21 cellular contexts compared by ENCODE assay signal in the genomic region with DNA sequence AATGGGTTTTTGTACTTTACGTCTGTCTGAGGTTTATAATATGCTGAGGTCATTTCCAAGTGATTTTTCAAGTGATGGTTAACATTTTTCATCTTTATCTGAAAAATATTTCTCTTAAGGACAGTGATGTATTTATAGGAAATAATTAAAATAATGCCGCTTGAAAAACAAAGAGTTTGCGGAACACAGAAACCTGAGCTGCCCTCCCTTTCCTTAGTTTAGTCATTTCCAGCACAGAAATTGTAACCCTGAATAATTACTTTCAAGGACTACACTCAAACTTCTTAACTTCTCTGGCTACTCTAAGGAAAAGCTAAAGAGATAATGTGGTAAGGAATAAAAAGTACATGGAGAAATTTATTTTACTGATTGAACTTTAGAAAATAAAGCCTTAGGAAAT. TPM values are rescaled to one million over a fixed set of nuclear protein-coding genes. Genes with fewer than 3 reads are reported as not detected.
DNase-seq lines count a peak whose midpoint lies in the region; ATAC-seq and TF ChIP-seq lines count a peak whose summit lies in the region.
"Had no signal": no experiment of that assay in that cellular context is flagged by ENCODE, and none has a peak within 500 bp of the region (broad histone marks: within the 10 kb centered on the region; RNA-seq: fewer than 3 reads in every experiment).

No MANE protein-coding gene starts in this region.

- CTCF ChIA-PET in HEK293 (lab: Yijun Ruan, JAX), result interaction anchor here (0.6 to 0.7 kb wide), 3 partner anchors 59 to 1553 kb away, joined by 3 to 5 read pairs (median 3); no protein-coding TSS in a partner anchor

- H3K27me3 Mint-ChIP-seq in mesothelial cell of epicardium (ENCODE audit: low read depth), result no peaks in the 10 kb centered on the region
- H3K27me3 Mint-ChIP-seq in progenitor cell of endocrine pancreas, result no peaks in the 10 kb centered on the region
- H3K27me3 Mint-ChIP-seq: IgD-negative memory B cell had no signal

- TF ChIP-seq CTCF in HEK293 (tag by site-specific recombination; IDR thresholded peaks at IDR 0.05) (no peak), mesothelial cell of epicardium (IDR thresholded peaks at IDR 0.05; ENCODE audit: unreplicated experiment) (no peak), progenitor cell of endocrine pancreas (IDR thresholded peaks at IDR 0.05; ENCODE audit: unreplicated experiment) (no peak)

- no peak overlapping the region for H3K27ac ChIP-seq in HEK293 (ENCODE audit: extremely low read depth, low read depth, low read length)
- H3K27ac ChIP-seq: GM23248, HL-60, RWPE1 had no signal

- H3K4me3 Mint-ChIP-seq in mesothelial cell of epicardium (no peak overlapping the region), progenitor cell of endocrine pancreas (ENCODE audit: low read depth) (no peak overlapping the region)
- H3K4me3 Mint-ChIP-seq: IgD-negative memory B cell had no signal

- peaks cover 12% of the 10 kb centered on the region; the same call in 1 of the 2 replicates for H3K4me1 ChIP-seq in HEK293 (ENCODE audit: control insufficient read depth, insufficient read depth, low read length)

- H3K36me3 Mint-ChIP-seq in mesothelial cell of epicardium (peaks cover 17% of the 10 kb centered on the region), progenitor cell of endocrine pancreas (ENCODE audit: insufficient read depth) (peaks cover 38% of the 10 kb centered on the region)

- peak; percentile 11 for DNase-seq in dedifferentiated amniotic fluid mesenchymal stem cell (ENCODE audit: extremely low spot score)
- no peak for DNase-seq in mesothelial cell of epicardium (ENCODE audit: low spot score in 2 of 2, unreplicated experiment in 2 of 2)
- DNase-seq in progenitor cell of endocrine pancreas (ENCODE audit: low spot score, unreplicated experiment), result no peak
- DNase-seq in amygdala (lab: John Stamatoyannopoulos, UW), result no peak
- DNase-seq: 8988T, GM23248, NCI-H1092, NCI-H1417 treated with DMSO at 0.1 percent for 48 hours, NCI-H187 treated with DMSO at 0.1 percent for 48 hours, NCI-H446 treated with DMSO at 0.1 percent for 48 hours, NCI-H526 treated with DMSO at 0.1 percent for 48 hours, SHP77 had no signal

- peak overlapping the region; percentile 33 for H3K27ac Mint-ChIP-seq in mesothelial cell of epicardium
- H3K27ac Mint-ChIP-seq in progenitor cell of endocrine pancreas, result peak overlapping the region; percentile 62
- H3K27ac Mint-ChIP-seq: IgD-negative memory B cell had no signal

- H3K4me3 ChIP-seq in HEK293 (ENCODE audit: low read depth, low read length), result no peak overlapping the region
- H3K4me3 ChIP-seq: GM23248, HAP-1 had no signal

- POLR2A ChIA-PET in HEK293 (lab: Yijun Ruan, JAX), result no interaction called here

- ATAC-seq in GM18870 (IDR thresholded peaks at IDR 0.05; ENCODE audit: unreplicated experiment) (no peak), HG03280 (IDR thresholded peaks at IDR 0.05; ENCODE audit: unreplicated experiment) (no peak), GM21825 (IDR thresholded peaks at IDR 0.05; ENCODE audit: unreplicated experiment) (no peak)
- ATAC-seq: Panc1 had no signal

- no peaks in the 10 kb centered on the region for H3K36me3 ChIP-seq in HEK293 (ENCODE audit: control insufficient read depth in 2 of 2, insufficient read depth in 1 of 2, low read length in 2 of 2)
- H3K36me3 ChIP-seq: HAP-1 had no signal

- peaks cover 19% of the 10 kb centered on the region for H3K4me1 Mint-ChIP-seq in mesothelial cell of epicardium
- peaks cover 20% of the 10 kb centered on the region for H3K4me1 Mint-ChIP-seq in progenitor cell of endocrine pancreas (ENCODE audit: low read depth)

- peaks cover 15% of the 10 kb centered on the region for H3K9me3 Mint-ChIP-seq in mesothelial cell of epicardium
- H3K9me3 Mint-ChIP-seq in progenitor cell of endocrine pancreas (ENCODE audit: low read depth), result peaks cover 11% of the 10 kb centered on the region

- H3K9me3 ChIP-seq in HEK293 (ENCODE audit: control insufficient read depth, insufficient read depth, low read depth, low read length), result no peaks in the 10 kb centered on the region
- H3K9me3 ChIP-seq: HAP-1 had no signal

TF ChIP-seq in HEK293, 187 proteins besides CTCF, POLR2A, EP300 and RAD21:
- TF ChIP-seq OVOL3 (tag by site-specific recombination; IDR thresholded peaks at IDR 0.05), result no peak
- TF ChIP-seq, protein P1, sequence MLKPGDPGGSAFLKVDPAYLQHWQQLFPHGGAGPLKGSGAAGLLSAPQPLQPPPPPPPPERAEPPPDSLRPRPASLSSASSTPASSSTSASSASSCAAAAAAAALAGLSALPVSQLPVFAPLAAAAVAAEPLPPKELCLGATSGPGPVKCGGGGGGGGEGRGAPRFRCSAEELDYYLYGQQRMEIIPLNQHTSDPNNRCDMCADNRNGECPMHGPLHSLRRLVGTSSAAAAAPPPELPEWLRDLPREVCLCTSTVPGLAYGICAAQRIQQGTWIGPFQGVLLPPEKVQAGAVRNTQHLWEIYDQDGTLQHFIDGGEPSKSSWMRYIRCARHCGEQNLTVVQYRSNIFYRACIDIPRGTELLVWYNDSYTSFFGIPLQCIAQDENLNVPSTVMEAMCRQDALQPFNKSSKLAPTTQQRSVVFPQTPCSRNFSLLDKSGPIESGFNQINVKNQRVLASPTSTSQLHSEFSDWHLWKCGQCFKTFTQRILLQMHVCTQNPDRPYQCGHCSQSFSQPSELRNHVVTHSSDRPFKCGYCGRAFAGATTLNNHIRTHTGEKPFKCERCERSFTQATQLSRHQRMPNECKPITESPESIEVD (tag by site-specific recombination; IDR thresholded peaks at IDR 0.05), result peak; percentile 88
TF ChIP-seq in HEK293: peak in this region for 1.

RNA-seq across cellular contexts. Expression of a gene that starts 54.6 kb away (rescaled TPM):
- 74.7 to 77.5 TPM (median 75.6 TPM) in 3 replicates for total RNA-seq in mesothelial cell of epicardium
- 83.1 and 88.1 TPM in 2 replicates for total RNA-seq in progenitor cell of endocrine pancreas
